In the genomic region with DNA sequence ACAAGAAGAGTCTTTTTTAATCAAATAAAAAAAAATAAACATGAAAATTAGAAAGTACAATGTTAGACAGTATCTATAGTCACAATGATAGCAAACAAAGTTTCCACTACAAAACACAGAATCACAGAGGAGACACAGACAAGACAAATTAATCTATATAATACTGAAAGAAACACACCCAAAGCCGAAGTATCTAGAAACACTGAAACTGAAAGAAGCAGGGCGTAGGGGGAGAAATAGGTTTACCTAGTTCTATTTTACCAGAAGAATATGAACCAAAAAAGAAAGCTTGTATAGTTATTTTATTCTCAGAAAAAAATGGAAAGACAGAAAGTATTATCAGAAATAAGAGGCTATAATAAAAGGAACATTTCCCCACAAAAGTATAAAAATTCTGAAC, we compare ENCODE assay signal across 22 cellular contexts. TPM values are rescaled to one million over a fixed set of nuclear protein-coding genes. Genes with fewer than 3 reads are reported as not detected.
DNase-seq lines count a peak whose midpoint lies in the region; ATAC-seq and TF ChIP-seq lines count a peak whose summit lies in the region.
"Had no signal": no experiment of that assay in that cellular context is flagged by ENCODE, and none has a peak within 500 bp of the region (broad histone marks: within the 10 kb centered on the region; RNA-seq: fewer than 3 reads in every experiment).

No MANE protein-coding gene starts in this region.

- H2AFZ ChIP-seq in PC-9, result no peak overlapping the region

- peaks cover 4% of the 10 kb centered on the region; the same call in 1 of the 2 replicates for H3F3A ChIP-seq in PC-9 (ENCODE audit: insufficient read depth, low read depth)

- 0 out of 2 replicates have a peak, but pooled peaks cover 3% of the 10 kb centered on the region for H4K20me1 ChIP-seq in PC-9 (ENCODE audit: insufficient read depth)

- no peaks in the 10 kb centered on the region for H3K4me1 ChIP-seq in CD4-positive, alpha-beta memory T cell (ENCODE audit: insufficient read depth, low read length)
- no peaks in the 10 kb centered on the region for H3K4me1 ChIP-seq in PC-9 (replicated peaks; ENCODE audit: insufficient read depth)

- no peak for ATAC-seq in HG03565 (IDR thresholded peaks at IDR 0.05; ENCODE audit: unreplicated experiment)
- ATAC-seq: Panc1 had no signal

- H3K4me3 ChIP-seq in CD4-positive, alpha-beta memory T cell (ENCODE audit: low read length in 2 of 2), result no peak overlapping the region
- no peak overlapping the region for H3K4me3 ChIP-seq in PC-9

- peaks cover 0 to 4% of the 10 kb centered on the region in 2 donors for H3K9me3 ChIP-seq in CD4-positive, alpha-beta memory T cell (ENCODE audit: control insufficient read depth in 1 of 2, low read length in 2 of 2)
- H3K9me3 ChIP-seq in PC-9 (ENCODE audit: insufficient read depth, low read depth), result no peaks in the 10 kb centered on the region

- no peaks in the 10 kb centered on the region for H3K27me3 Mint-ChIP-seq in activated CD4-positive, alpha-beta memory T cell treated with anti-CD3 and anti-CD28 coated beads, Interleukin-2, amount 10 ng/mL, durations not matched to agents 7 days and 5 days
- H3K27me3 Mint-ChIP-seq in activated CD4-positive, alpha-beta memory T cell treated with anti-CD3 and anti-CD28 coated beads for 36 hours, result no peaks in the 10 kb centered on the region
- H3K27me3 Mint-ChIP-seq in CD4-positive, alpha-beta memory T cell, result no peaks in the 10 kb centered on the region
- H3K27me3 Mint-ChIP-seq: B cell had no signal

- TF ChIP-seq CTCF in GM13976 (IDR thresholded peaks at IDR 0.05; ENCODE audit: borderline replicate concordance, control extremely low read depth, extremely low read depth, insufficient read depth, missing control alignments), result no peak
- no peak for TF ChIP-seq CTCF in GM20000 (IDR thresholded peaks at IDR 0.05; ENCODE audit: extremely low read depth, missing control alignments)
- TF ChIP-seq CTCF in PC-9 (conservative IDR thresholded peaks at IDR 0.05), result no peak

- peaks cover 36% of the 10 kb centered on the region for H3K36me3 Mint-ChIP-seq in activated CD4-positive, alpha-beta memory T cell treated with anti-CD3 and anti-CD28 coated beads, Interleukin-2, amount 10 ng/mL, durations not matched to agents 7 days and 5 days (ENCODE audit: low read depth)
- peaks cover 29% of the 10 kb centered on the region for H3K36me3 Mint-ChIP-seq in activated CD4-positive, alpha-beta memory T cell treated with anti-CD3 and anti-CD28 coated beads for 36 hours
- peaks cover 28 to 35% of the 10 kb centered on the region in 2 donors for H3K36me3 Mint-ChIP-seq in CD4-positive, alpha-beta memory T cell

- H3K27ac Mint-ChIP-seq in activated CD4-positive, alpha-beta memory T cell treated with anti-CD3 and anti-CD28 coated beads, Interleukin-2, amount 10 ng/mL, durations not matched to agents 7 days and 5 days, result peak overlapping the region; percentile 18
- H3K27ac Mint-ChIP-seq in activated CD4-positive, alpha-beta memory T cell treated with anti-CD3 and anti-CD28 coated beads for 36 hours, result no peak overlapping the region
- H3K27ac Mint-ChIP-seq in CD4-positive, alpha-beta memory T cell, result no peak overlapping the region
- H3K27ac Mint-ChIP-seq: B cell had no signal

- peaks cover 13% of the 10 kb centered on the region for H3K9me3 Mint-ChIP-seq in activated CD4-positive, alpha-beta memory T cell treated with anti-CD3 and anti-CD28 coated beads, Interleukin-2, amount 10 ng/mL, durations not matched to agents 7 days and 5 days
- H3K9me3 Mint-ChIP-seq in activated CD4-positive, alpha-beta memory T cell treated with anti-CD3 and anti-CD28 coated beads for 36 hours, result peaks cover 15% of the 10 kb centered on the region
- peaks cover 0 to 16% (median 6%) of the 10 kb centered on the region in 8 donors for H3K9me3 Mint-ChIP-seq in CD4-positive, alpha-beta memory T cell

- H3K27me3 ChIP-seq in CD4-positive, alpha-beta memory T cell (ENCODE audit: insufficient read depth, low read length), result no peaks in the 10 kb centered on the region
- H3K27me3 ChIP-seq in PC-9 (ENCODE audit: insufficient read depth, low read depth), result no peaks in the 10 kb centered on the region

- H3K4me2 ChIP-seq in PC-9, result no peak overlapping the region

- no peak overlapping the region for H3K27ac ChIP-seq in CD4-positive, alpha-beta memory T cell (ENCODE audit: low read depth, low read length)
- no peak overlapping the region for H3K27ac ChIP-seq in PC-9
- H3K27ac ChIP-seq: 22Rv1, C4-2B, RWPE1 had no signal

- in situ Hi-C loops in GM13976 (cut with MboI; ENCODE audit: low sequenced_read_pairs, unreplicated experiment), result no loop called here

- H3K9me2 ChIP-seq in PC-9 (ENCODE audit: insufficient read depth), result no peaks in the 10 kb centered on the region

- no peaks in the 10 kb centered on the region for H3K79me2 ChIP-seq in PC-9 (ENCODE audit: low read depth)

- peaks cover 18% of the 10 kb centered on the region for H3K4me1 Mint-ChIP-seq in activated CD4-positive, alpha-beta memory T cell treated with anti-CD3 and anti-CD28 coated beads, Interleukin-2, amount 10 ng/mL, durations not matched to agents 7 days and 5 days
- H3K4me1 Mint-ChIP-seq in activated CD4-positive, alpha-beta memory T cell treated with anti-CD3 and anti-CD28 coated beads for 36 hours (ENCODE audit: low read depth), result peaks cover 6% of the 10 kb centered on the region
- peaks cover 0 to 6% (median 2%) of the 10 kb centered on the region in 4 donors for H3K4me1 Mint-ChIP-seq in CD4-positive, alpha-beta memory T cell

- H3K36me3 ChIP-seq in CD4-positive, alpha-beta memory T cell (ENCODE audit: insufficient read depth, low read length), result peaks cover 10% of the 10 kb centered on the region
- H3K36me3 ChIP-seq in PC-9 (ENCODE audit: low read depth), result 0 out of 2 replicates have a peak, but pooled peaks cover 15% of the 10 kb centered on the region

- BruUV-seq in PC-9 (replicated peaks; lab: Mats Ljungman, UMichigan), result no TSS peak

- intact Hi-C loops in activated CD4-positive, alpha-beta memory T cell treated with anti-CD3 and anti-CD28 coated beads for 36 hours (cut with micrococcal nuclease), result no loop called here
- intact Hi-C loops in CD4-positive, alpha-beta memory T cell (cut with micrococcal nuclease), result no loop called here
- intact Hi-C loops in PC-9 (cut with micrococcal nuclease; ENCODE audit: unreplicated experiment), result no loop called here

- H3K4me3 Mint-ChIP-seq in activated CD4-positive, alpha-beta memory T cell treated with anti-CD3 and anti-CD28 coated beads, Interleukin-2, amount 10 ng/mL, durations not matched to agents 7 days and 5 days, result peak overlapping the region; percentile 14
- no peak overlapping the region for H3K4me3 Mint-ChIP-seq in activated CD4-positive, alpha-beta memory T cell treated with anti-CD3 and anti-CD28 coated beads for 36 hours
- peak overlapping the region in 1 of 8 donors; percentile 30 for H3K4me3 Mint-ChIP-seq in CD4-positive, alpha-beta memory T cell
- H3K4me3 Mint-ChIP-seq: B cell had no signal

- no peak for DNase-seq in activated CD4-positive, alpha-beta memory T cell treated with anti-CD3 and anti-CD28 coated beads, Interleukin-2, amount 10 ng/mL, durations not matched to agents 7 days and 5 days
- DNase-seq in activated CD4-positive, alpha-beta memory T cell treated with anti-CD3 and anti-CD28 coated beads for 36 hours, result no peak
- DNase-seq in GM13976 (ENCODE audit: low spot score), result peak; percentile 62
- peak; percentile 61 for DNase-seq in GM20000 (ENCODE audit: low spot score)
- DNase-seq in CD4-positive, alpha-beta memory T cell, result no peak
- no peak for DNase-seq in PC-9
- DNase-seq: Calu3, DMS79 treated with DMSO at 0.1 percent for 48 hours, GF-D8, HCEC 1CT, NCI-H1092, NCI-H1417 treated with DMSO at 0.1 percent for 48 hours, NCI-H1694 treated with DMSO at 0.1 percent for 48 hours, NCI-H2081, NCI-H2227 treated with DMSO at 0.1 percent for 48 hours, SHP77 had no signal

- POLR2A ChIA-PET in activated CD4-positive, alpha-beta memory T cell treated with anti-CD3 and anti-CD28 coated beads, Interleukin-2, amount 10 ng/mL, durations not matched to agents 7 days and 5 days (lab: Charles Lee), result interaction anchor here (0.6 to 1.5 kb wide), 3 partner anchors 22 to 29 kb away, joined by 3 to 6 read pairs (median 5); partner anchors contain the start of gene NUP50
- POLR2A ChIA-PET in activated CD4-positive, alpha-beta memory T cell treated with anti-CD3 and anti-CD28 coated beads for 36 hours (lab: Charles Lee), result no interaction called here
- POLR2A ChIA-PET in CD4-positive, alpha-beta memory T cell (lab: Charles Lee; ENCODE audit: partially characterized antibody), result no interaction called here
- POLR2A ChIA-PET in PC-9 (lab: Charles Lee; ENCODE audit: unreplicated experiment), result no interaction called here

- CTCF ChIA-PET in activated CD4-positive, alpha-beta memory T cell treated with anti-CD3 and anti-CD28 coated beads, Interleukin-2, amount 10 ng/mL, durations not matched to agents 7 days and 5 days (lab: Charles Lee), result no interaction called here
- CTCF ChIA-PET in activated CD4-positive, alpha-beta memory T cell treated with anti-CD3 and anti-CD28 coated beads for 36 hours (lab: Charles Lee), result no interaction called here
- CTCF ChIA-PET in CD4-positive, alpha-beta memory T cell (lab: Charles Lee; ENCODE audit: partially characterized antibody), result no interaction called here
- CTCF ChIA-PET in PC-9 (lab: Charles Lee), result no interaction called here

RNA-seq across cellular contexts. Expression of gene NUP50, which starts 27.1 kb away (rescaled TPM):
- 100 to 1,000 TPM; 160 to 167 TPM for total RNA-seq in activated CD4-positive, alpha-beta memory T cell treated with anti-CD3 and anti-CD28 coated beads, Interleukin-2, amount 10 ng/mL, durations not matched to agents 7 days and 5 days
- total RNA-seq in activated CD4-positive, alpha-beta memory T cell treated with anti-CD3 and anti-CD28 coated beads for 36 hours, result 100 to 1,000 TPM; 150 to 156 TPM
- 100 to 1,000 TPM; 142 to 158 TPM for total RNA-seq in CD4-positive, alpha-beta memory T cell
- polyA plus RNA-seq in CD4-positive, alpha-beta memory T cell, result 10 to 100 TPM; 40.1 to 63.3 TPM
- total RNA-seq in PC-9 (2021), result 84.0 and 118 TPM in 2 replicates

Comparison
In these comparisons a context has a peak if more than half of its experiments do, and no peak if none do; other contexts are left out.
1. DNase-seq: peak in GM13976 (single experiment) and GM20000 (single experiment); none in activated CD4-positive, alpha-beta memory T cell treated with anti-CD3 and anti-CD28 coated beads, Interleukin-2, amount 10 ng/mL, durations not matched to agents 7 days and 5 days (single experiment), activated CD4-positive, alpha-beta memory T cell treated with anti-CD3 and anti-CD28 coated beads for 36 hours (single experiment), CD4-positive, alpha-beta memory T cell (0 of 5) and PC-9 (0 of 2).